In the genomic region with DNA sequence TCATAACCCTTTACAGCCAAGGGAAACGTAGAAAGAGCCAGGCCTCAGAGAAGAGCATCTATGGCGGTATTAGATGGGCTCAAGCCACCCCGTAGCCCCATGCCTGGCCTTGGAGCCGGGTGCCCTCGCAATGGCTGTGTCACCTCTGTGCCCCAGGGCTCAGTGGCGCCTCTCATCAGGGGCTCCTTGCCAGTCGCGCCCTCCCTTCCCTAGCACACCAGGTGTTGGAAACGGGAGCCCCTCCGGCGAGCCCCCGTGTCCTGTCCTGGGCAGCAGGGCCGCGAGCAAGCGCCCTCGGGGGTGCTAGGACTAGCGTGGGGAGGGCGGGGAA, we compare ENCODE assay signal across 8 cellular contexts.
DNase-seq lines count a peak whose midpoint lies in the region; ATAC-seq lines count a peak whose summit lies in the region.

No MANE protein-coding gene starts in this region.

- H3K9me3 Mint-ChIP-seq in central memory CD8-positive, alpha-beta T cell, result peaks cover 41% of the 10 kb centered on the region

- peak overlapping the region; percentile 100 for H3K4me3 ChIP-seq in BLaER1
- H3K4me3 ChIP-seq in mucosa of rectum (ENCODE audit: low read length in 2 of 2), result peak overlapping the region; percentile 83 to 87

- peaks cover 20% of the 10 kb centered on the region for H3K4me1 ChIP-seq in BLaER1
- H3K4me1 ChIP-seq in mucosa of rectum (ENCODE audit: control insufficient read depth in 2 of 2, insufficient read depth in 2 of 2, low read length in 2 of 2), result peaks cover 9 to 12% of the 10 kb centered on the region in 2 donors

- H3K36me3 ChIP-seq in BLaER1 (peaks cover 41% of the 10 kb centered on the region), mucosa of rectum (ENCODE audit: control insufficient read depth in 2 of 2, insufficient read depth in 2 of 2, low read length in 2 of 2) (peaks cover 23 to 24% of the 10 kb centered on the region in 2 donors)

- H3K9me3 ChIP-seq in BLaER1 (peaks cover 80% of the 10 kb centered on the region), mucosa of rectum (ENCODE audit: control insufficient read depth in 2 of 2, low read length in 2 of 2) (peaks cover 26 to 35% of the 10 kb centered on the region in 2 donors)

- ATAC-seq in HG03175 (IDR thresholded peaks at IDR 0.05; ENCODE audit: unreplicated experiment) (peak; percentile 8), GM18519 (IDR thresholded peaks at IDR 0.05; ENCODE audit: low FRiP score, unreplicated experiment) (no peak), GM21447 (IDR thresholded peaks at IDR 0.05; ENCODE audit: unreplicated experiment) (no peak)
- peak; percentile 17 for ATAC-seq in central memory CD8-positive, alpha-beta T cell (replicated peaks; ENCODE audit: extremely low read depth, poor library complexity, severe bottlenecking)
- ATAC-seq in activated CD4-positive, CD25-positive, alpha-beta regulatory T cell treated with anti-CD3 and anti-CD28 coated beads, Interleukin-2, amount 50 U/mL, for 24 hours, result no peak

- H3K27ac ChIP-seq in BLaER1 (peak overlapping the region; percentile 95), mucosa of rectum (ENCODE audit: low read depth in 2 of 2, low read length in 2 of 2) (peak overlapping the region; percentile 56 to 77)

- peak overlapping the region; percentile 95 for H3K27ac Mint-ChIP-seq in central memory CD8-positive, alpha-beta T cell (ENCODE audit: low read depth)

- H3K27me3 ChIP-seq in BLaER1 (no peaks in the 10 kb centered on the region), mucosa of rectum (ENCODE audit: control insufficient read depth in 2 of 2, insufficient read depth in 2 of 2, low read length in 2 of 2) (no peaks in the 10 kb centered on the region)

- H3K4me1 Mint-ChIP-seq in central memory CD8-positive, alpha-beta T cell, result peaks cover 15% of the 10 kb centered on the region

- H4K20me1 ChIP-seq in BLaER1, result peaks cover 31% of the 10 kb centered on the region

- H3K4me2 ChIP-seq in BLaER1, result peak overlapping the region; percentile 99

- H3K27me3 Mint-ChIP-seq in central memory CD8-positive, alpha-beta T cell, result no peaks in the 10 kb centered on the region

- peaks cover 32% of the 10 kb centered on the region for H3K36me3 Mint-ChIP-seq in central memory CD8-positive, alpha-beta T cell (ENCODE audit: insufficient read depth)

- DNase-seq in central memory CD8-positive, alpha-beta T cell (ENCODE audit: low spot score in 2 of 2), result peak in 1 of 2 donors; percentile 9
- DNase-seq in hippocampal formation (lab: John Stamatoyannopoulos, UW), result no peak

- H3K9ac ChIP-seq in BLaER1 (peak overlapping the region; percentile 98), mucosa of rectum (ENCODE audit: low read depth in 1 of 2, low read length in 2 of 2) (peak overlapping the region; percentile 77 to 80)

- peak overlapping the region; percentile 92 for H3K4me3 Mint-ChIP-seq in central memory CD8-positive, alpha-beta T cell

Comparison
In these comparisons a context has a peak if more than half of its experiments do, and no peak if none do; other contexts are left out.
1. ATAC-seq: peak in HG03175 (single experiment) and central memory CD8-positive, alpha-beta T cell (single experiment); none in GM18519 (single experiment), activated CD4-positive, CD25-positive, alpha-beta regulatory T cell treated with anti-CD3 and anti-CD28 coated beads, Interleukin-2, amount 50 U/mL, for 24 hours (0 of 2) and GM21447 (single experiment).